8 cellular contexts compared by ENCODE assay signal in genomic region chr1:27940297-27940696, GRCh38. TPM values are rescaled to one million over a fixed set of nuclear protein-coding genes. Genes with fewer than 3 reads are reported as not detected.
DNase-seq lines count a peak whose midpoint lies in the region; ATAC-seq and TF ChIP-seq lines count a peak whose summit lies in the region.

No MANE protein-coding gene starts in this region.

- no peak overlapping the region for H3K4me3 Mint-ChIP-seq in activated naive CD8-positive, alpha-beta T cell treated with anti-CD3 and anti-CD28 coated beads, Interleukin-2, amount 50 U/mL, for 24 hours

- no peaks in the 10 kb centered on the region for H3K36me3 ChIP-seq in left lung

- intact Hi-C loops in left lung (cut with DNase I): no loop called here

- no peaks in the 10 kb centered on the region for H3K9me3 ChIP-seq in left lung

- H3K4me1 ChIP-seq in left lung: peaks cover 0 to 47% of the 10 kb centered on the region in 2 donors

- H3K27ac ChIP-seq in left lung: no peak overlapping the region

- peaks cover 22% of the 10 kb centered on the region for H3K4me1 Mint-ChIP-seq in activated naive CD8-positive, alpha-beta T cell treated with anti-CD3 and anti-CD28 coated beads, Interleukin-2, amount 50 U/mL, for 24 hours

- H3K27me3 ChIP-seq in left lung: no peaks in the 10 kb centered on the region

- peaks cover 9% of the 10 kb centered on the region for H3K27me3 Mint-ChIP-seq in activated naive CD8-positive, alpha-beta T cell treated with anti-CD3 and anti-CD28 coated beads, Interleukin-2, amount 50 U/mL, for 24 hours

- H3K9me3 Mint-ChIP-seq in activated naive CD8-positive, alpha-beta T cell treated with anti-CD3 and anti-CD28 coated beads, Interleukin-2, amount 50 U/mL, for 24 hours: no peaks in the 10 kb centered on the region

- H3K4me3 ChIP-seq in left lung: no peak overlapping the region

- peak; percentile 83 for ATAC-seq in activated naive CD8-positive, alpha-beta T cell treated with anti-CD3 and anti-CD28 coated beads, Interleukin-2, amount 50 U/mL, for 24 hours
- ATAC-seq in left lung (peak; percentile 43), GM18511 (IDR thresholded peaks at IDR 0.05; ENCODE audit: unreplicated experiment) (no peak)

- H3K27ac Mint-ChIP-seq in activated naive CD8-positive, alpha-beta T cell treated with anti-CD3 and anti-CD28 coated beads, Interleukin-2, amount 50 U/mL, for 24 hours: no peak overlapping the region

- no peaks in the 10 kb centered on the region for H3K36me3 Mint-ChIP-seq in activated naive CD8-positive, alpha-beta T cell treated with anti-CD3 and anti-CD28 coated beads, Interleukin-2, amount 50 U/mL, for 24 hours (ENCODE audit: low read depth)

- TF ChIP-seq CTCF in left lung (IDR thresholded peaks at IDR 0.05): peak in 1 of 2 donors; percentile 16

- DNase-seq in NCI-H748 (lab: John Stamatoyannopoulos, UW; ENCODE audit: unreplicated experiment) (peak; percentile 24), NCI-H748 treated with DMSO at 0.1 percent for 48 hours (lab: John Stamatoyannopoulos, UW) (no peak), T-helper 2 cell (peak; percentile 23 to 81 (median 59)), left lung (peak in 1 of 2 donors; percentile 61), superior temporal gyrus (ENCODE audit: extremely low spot score) (no peak)
- peak; percentile 75 for DNase-seq in activated naive CD8-positive, alpha-beta T cell treated with anti-CD3 and anti-CD28 coated beads, Interleukin-2, amount 50 U/mL, for 24 hours
- peak; percentile 85 for DNase-seq in stimulated activated CD8-positive, alpha-beta memory T cell treated with anti-CD3 and anti-CD28 coated beads, Interleukin-4, amount 100 ng/mL, for 48 hours

RNA-seq across cellular contexts. Expression of gene SMPDL3B, which starts 5.5 kb away (rescaled TPM):
- 10 to 100 TPM; 14.8 to 15.7 TPM for total RNA-seq in left lung

RNA-seq across cellular contexts. Expression of gene XKR8, which starts 19.5 kb away (rescaled TPM):
- total RNA-seq in left lung: 10 to 100 TPM in 1 of 2 donors, 1 to 10 TPM in 1; 8.8 to 10.3 TPM

RNA-seq across cellular contexts. Expression of gene RPA2, which starts 25.9 kb away (rescaled TPM):
- total RNA-seq in left lung: 10 to 100 TPM; 21.1 to 29.8 TPM

Comparison
In these comparisons a context has a peak if more than half of its experiments do, and no peak if none do; other contexts are left out.
1. DNase-seq: peak in NCI-H748 (single experiment), T-helper 2 cell (5 of 5), activated naive CD8-positive, alpha-beta T cell treated with anti-CD3 and anti-CD28 coated beads, Interleukin-2, amount 50 U/mL, for 24 hours (single experiment) and stimulated activated CD8-positive, alpha-beta memory T cell treated with anti-CD3 and anti-CD28 coated beads, Interleukin-4, amount 100 ng/mL, for 48 hours (single experiment); none in NCI-H748 treated with DMSO at 0.1 percent for 48 hours (single experiment) and superior temporal gyrus (single experiment).